1 cellular context compared by ENCODE assay signal in the genomic region with DNA sequence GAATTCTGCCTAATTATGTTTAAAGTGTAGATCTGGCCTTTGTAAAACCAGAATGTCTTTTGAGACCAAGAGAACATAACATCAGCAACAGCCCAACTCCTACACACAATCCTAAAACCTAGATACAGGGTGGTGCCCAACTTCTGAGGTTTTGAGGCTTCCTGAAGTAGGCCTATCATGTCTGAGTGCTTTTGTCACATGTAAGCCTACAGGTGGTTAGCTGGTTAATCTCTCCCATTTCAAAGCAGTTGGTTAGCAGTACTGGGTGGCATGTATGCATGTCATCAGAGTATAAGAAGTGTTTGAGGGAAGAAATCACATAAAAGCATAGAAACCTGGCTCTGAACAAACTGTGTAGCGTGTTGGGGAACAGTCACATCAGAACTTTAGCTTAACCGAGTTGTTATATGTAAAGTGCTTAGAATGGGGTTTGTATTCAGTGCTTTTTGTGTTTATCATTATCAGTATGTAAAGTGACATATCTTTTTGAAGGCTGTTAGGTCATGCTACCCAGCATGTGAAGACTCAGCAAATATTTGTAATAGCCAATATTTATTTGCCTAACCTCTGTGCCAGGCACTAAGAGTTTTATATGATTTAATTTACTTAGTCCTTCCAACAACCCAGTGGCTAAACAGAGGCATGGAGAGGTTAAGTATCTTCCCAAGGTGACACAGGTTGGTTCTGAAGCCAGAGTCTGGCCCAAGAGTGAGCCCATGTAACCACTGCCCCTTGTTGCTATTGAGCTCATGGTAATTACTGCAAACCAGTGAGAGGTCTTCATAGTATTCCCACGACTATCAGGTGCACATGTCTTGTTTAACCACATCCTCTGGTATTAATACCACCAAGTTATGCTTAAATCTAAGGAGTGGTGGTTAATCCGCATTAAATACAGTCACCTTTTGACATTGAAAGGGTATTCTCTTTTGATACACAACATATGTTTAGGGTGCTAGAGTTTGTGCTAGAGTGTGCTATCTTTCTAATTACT.
TF ChIP-seq lines count a peak whose summit lies in the region.

No MANE protein-coding gene starts in this region.

TF ChIP-seq in GM23338, 12 proteins besides CTCF, POLR2A, EP300 and RAD21 (continued from another document):
- TF ChIP-seq, protein P1, sequence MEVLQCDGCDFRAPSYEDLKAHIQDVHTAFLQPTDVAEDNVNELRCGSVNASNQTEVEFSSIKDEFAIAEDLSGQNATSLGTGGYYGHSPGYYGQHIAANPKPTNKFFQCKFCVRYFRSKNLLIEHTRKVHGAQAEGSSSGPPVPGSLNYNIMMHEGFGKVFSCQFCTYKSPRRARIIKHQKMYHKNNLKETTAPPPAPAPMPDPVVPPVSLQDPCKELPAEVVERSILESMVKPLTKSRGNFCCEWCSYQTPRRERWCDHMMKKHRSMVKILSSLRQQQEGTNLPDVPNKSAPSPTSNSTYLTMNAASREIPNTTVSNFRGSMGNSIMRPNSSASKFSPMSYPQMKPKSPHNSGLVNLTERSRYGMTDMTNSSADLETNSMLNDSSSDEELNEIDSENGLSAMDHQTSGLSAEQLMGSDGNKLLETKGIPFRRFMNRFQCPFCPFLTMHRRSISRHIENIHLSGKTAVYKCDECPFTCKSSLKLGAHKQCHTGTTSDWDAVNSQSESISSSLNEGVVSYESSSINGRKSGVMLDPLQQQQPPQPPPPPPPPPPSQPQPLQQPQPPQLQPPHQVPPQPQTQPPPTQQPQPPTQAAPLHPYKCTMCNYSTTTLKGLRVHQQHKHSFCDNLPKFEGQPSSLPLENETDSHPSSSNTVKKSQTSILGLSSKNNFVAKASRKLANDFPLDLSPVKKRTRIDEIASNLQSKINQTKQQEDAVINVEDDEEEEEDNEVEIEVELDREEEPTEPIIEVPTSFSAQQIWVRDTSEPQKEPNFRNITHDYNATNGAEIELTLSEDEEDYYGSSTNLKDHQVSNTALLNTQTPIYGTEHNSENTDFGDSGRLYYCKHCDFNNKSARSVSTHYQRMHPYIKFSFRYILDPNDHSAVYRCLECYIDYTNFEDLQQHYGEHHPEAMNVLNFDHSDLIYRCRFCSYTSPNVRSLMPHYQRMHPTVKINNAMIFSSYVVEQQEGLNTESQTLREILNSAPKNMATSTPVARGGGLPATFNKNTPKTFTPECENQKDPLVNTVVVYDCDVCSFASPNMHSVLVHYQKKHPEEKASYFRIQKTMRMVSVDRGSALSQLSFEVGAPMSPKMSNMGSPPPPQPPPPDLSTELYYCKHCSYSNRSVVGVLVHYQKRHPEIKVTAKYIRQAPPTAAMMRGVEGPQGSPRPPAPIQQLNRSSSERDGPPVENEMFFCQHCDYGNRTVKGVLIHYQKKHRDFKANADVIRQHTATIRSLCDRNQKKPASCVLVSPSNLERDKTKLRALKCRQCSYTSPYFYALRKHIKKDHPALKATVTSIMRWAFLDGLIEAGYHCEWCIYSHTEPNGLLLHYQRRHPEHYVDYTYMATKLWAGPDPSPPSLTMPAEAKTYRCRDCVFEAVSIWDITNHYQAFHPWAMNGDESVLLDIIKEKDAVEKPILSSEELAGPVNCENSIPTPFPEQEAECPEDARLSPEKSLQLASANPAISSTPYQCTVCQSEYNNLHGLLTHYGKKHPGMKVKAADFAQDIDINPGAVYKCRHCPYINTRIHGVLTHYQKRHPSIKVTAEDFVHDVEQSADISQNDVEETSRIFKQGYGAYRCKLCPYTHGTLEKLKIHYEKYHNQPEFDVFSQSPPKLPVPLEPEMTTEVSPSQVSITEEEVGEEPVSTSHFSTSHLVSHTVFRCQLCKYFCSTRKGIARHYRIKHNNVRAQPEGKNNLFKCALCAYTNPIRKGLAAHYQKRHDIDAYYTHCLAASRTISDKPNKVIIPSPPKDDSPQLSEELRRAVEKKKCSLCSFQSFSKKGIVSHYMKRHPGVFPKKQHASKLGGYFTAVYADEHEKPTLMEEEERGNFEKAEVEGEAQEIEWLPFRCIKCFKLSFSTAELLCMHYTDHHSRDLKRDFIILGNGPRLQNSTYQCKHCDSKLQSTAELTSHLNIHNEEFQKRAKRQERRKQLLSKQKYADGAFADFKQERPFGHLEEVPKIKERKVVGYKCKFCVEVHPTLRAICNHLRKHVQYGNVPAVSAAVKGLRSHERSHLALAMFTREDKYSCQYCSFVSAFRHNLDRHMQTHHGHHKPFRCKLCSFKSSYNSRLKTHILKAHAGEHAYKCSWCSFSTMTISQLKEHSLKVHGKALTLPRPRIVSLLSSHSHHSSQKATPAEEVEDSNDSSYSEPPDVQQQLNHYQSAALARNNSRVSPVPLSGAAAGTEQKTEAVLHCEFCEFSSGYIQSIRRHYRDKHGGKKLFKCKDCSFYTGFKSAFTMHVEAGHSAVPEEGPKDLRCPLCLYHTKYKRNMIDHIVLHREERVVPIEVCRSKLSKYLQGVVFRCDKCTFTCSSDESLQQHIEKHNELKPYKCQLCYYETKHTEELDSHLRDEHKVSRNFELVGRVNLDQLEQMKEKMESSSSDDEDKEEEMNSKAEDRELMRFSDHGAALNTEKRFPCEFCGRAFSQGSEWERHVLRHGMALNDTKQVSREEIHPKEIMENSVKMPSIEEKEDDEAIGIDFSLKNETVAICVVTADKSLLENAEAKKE (CRISPR knock-in tag; IDR thresholded peaks at IDR 0.05), result no peak
- TF ChIP-seq JUNB (IDR thresholded peaks at IDR 0.05; ENCODE audit: unreplicated experiment) (no peak), NANOG (IDR thresholded peaks at IDR 0.05; ENCODE audit: borderline replicate concordance) (no peak), CREB1 (CRISPR knock-in tag; IDR thresholded peaks at IDR 0.05; ENCODE audit: low read depth) (no peak), STAT1 (IDR thresholded peaks at IDR 0.05; ENCODE audit: unreplicated experiment) (no peak), POLR2AphosphoS5 (IDR thresholded peaks at IDR 0.05; ENCODE audit: low read depth) (no peak), EZH2 (IDR thresholded peaks at IDR 0.05; ENCODE audit: low read depth, unreplicated experiment) (no peak)
- TF ChIP-seq, protein P2, sequence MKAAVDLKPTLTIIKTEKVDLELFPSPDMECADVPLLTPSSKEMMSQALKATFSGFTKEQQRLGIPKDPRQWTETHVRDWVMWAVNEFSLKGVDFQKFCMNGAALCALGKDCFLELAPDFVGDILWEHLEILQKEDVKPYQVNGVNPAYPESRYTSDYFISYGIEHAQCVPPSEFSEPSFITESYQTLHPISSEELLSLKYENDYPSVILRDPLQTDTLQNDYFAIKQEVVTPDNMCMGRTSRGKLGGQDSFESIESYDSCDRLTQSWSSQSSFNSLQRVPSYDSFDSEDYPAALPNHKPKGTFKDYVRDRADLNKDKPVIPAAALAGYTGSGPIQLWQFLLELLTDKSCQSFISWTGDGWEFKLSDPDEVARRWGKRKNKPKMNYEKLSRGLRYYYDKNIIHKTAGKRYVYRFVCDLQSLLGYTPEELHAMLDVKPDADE (IDR thresholded peaks at IDR 0.05), result no peak
- TF ChIP-seq, protein P3, sequence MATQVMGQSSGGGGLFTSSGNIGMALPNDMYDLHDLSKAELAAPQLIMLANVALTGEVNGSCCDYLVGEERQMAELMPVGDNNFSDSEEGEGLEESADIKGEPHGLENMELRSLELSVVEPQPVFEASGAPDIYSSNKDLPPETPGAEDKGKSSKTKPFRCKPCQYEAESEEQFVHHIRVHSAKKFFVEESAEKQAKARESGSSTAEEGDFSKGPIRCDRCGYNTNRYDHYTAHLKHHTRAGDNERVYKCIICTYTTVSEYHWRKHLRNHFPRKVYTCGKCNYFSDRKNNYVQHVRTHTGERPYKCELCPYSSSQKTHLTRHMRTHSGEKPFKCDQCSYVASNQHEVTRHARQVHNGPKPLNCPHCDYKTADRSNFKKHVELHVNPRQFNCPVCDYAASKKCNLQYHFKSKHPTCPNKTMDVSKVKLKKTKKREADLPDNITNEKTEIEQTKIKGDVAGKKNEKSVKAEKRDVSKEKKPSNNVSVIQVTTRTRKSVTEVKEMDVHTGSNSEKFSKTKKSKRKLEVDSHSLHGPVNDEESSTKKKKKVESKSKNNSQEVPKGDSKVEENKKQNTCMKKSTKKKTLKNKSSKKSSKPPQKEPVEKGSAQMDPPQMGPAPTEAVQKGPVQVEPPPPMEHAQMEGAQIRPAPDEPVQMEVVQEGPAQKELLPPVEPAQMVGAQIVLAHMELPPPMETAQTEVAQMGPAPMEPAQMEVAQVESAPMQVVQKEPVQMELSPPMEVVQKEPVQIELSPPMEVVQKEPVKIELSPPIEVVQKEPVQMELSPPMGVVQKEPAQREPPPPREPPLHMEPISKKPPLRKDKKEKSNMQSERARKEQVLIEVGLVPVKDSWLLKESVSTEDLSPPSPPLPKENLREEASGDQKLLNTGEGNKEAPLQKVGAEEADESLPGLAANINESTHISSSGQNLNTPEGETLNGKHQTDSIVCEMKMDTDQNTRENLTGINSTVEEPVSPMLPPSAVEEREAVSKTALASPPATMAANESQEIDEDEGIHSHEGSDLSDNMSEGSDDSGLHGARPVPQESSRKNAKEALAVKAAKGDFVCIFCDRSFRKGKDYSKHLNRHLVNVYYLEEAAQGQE (IDR thresholded peaks at IDR 0.05; ENCODE audit: unreplicated experiment), result no peak
